ENCODE assay signal across 1 cellular context in genomic region chr17:33651631-33652030, GRCh38.
TF ChIP-seq lines count a peak whose summit lies in the region.

No MANE protein-coding gene starts in this region.

TF ChIP-seq in H1, 55 proteins besides CTCF, POLR2A, EP300 and RAD21 (continued from another document):
- TF ChIP-seq SP1 (IDR thresholded peaks at IDR 0.05; ENCODE audit: low read depth, low read length) (no peak), CREB1 (IDR thresholded peaks at IDR 0.05) (no peak), FOSL1 (IDR thresholded peaks at IDR 0.05; ENCODE audit: insufficient read depth, low read depth, low read length) (no peak)
